Comparison of ENCODE assay signal across 27 cellular contexts in the genomic region with DNA sequence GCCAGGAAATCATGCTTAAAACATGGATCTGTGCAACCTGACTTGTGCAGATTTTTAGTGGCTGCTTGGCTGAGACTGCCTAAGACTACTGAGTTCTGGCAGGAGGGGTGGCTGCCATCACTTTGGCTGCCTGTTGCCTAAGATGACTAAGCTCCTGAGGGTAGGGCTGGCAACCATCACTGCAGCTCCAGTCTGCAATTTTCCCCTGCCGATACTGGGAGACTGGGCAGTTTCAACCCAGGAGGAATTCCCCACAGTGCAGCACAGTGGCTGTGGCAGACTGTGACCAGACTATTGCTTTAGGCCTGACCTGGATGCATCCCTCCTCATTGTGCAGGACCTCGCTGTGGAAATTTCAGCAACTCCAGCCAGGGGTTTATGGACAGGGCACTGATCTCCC.
A peak's percentile ranks its signal among the peaks of the same experiment; 100 is the strongest.
DNase-seq lines count a peak whose midpoint lies in the region; ATAC-seq and TF ChIP-seq lines count a peak whose summit lies in the region.
"Had no signal": no experiment of that assay in that cellular context is flagged by ENCODE, and none has a peak within 500 bp of the region (broad histone marks: within the 10 kb centered on the region; RNA-seq: fewer than 3 reads in every experiment).

No MANE protein-coding gene starts in this region.

- peaks cover 3% of the 10 kb centered on the region for H3K9me3 Mint-ChIP-seq in stimulated activated memory B cell treated with anti-CD40 and anti-IgM and Interleukin-4, amounts not matched to agents 10 μg/mL and 1 μg/mL and 100 μg/mL, for 72 hours
- H3K9me3 Mint-ChIP-seq: T-helper 2 cell treated with Interferon-gamma antibody and Interleukin-4, amounts not matched to agents 5 μg/mL and 100 μg/mL, for 36 hours had no signal

- TF ChIP-seq CTCF in fibroblast of the aortic adventitia (IDR thresholded peaks at IDR 0.05; ENCODE audit: insufficient read depth, low read length) = no peak
- TF ChIP-seq CTCF in tibial artery (IDR thresholded peaks at IDR 0.05) = no peak

- H3K27ac ChIP-seq in right cardiac atrium (ENCODE audit: low read length) = no peak overlapping the region
- no peak overlapping the region for H3K27ac ChIP-seq in tibial artery
- H3K27ac ChIP-seq: A549, heart right ventricle, psoas muscle, skin epidermis, stomach, transverse colon, VCaP had no signal

- intact Hi-C loops in right cardiac atrium (cut with DNase I) = no loop called here
- intact Hi-C loops in Right ventricle myocardium superior (cut with DNase I) = no loop called here
- intact Hi-C loops in tibial artery (cut with DNase I; ENCODE audit: low total_unique reads) = no loop called here

- no peak overlapping the region for H3K27ac Mint-ChIP-seq in stimulated activated memory B cell treated with anti-CD40 and anti-IgM and Interleukin-4, amounts not matched to agents 10 μg/mL and 1 μg/mL and 100 μg/mL, for 72 hours
- H3K27ac Mint-ChIP-seq: activated naive CD8-positive, alpha-beta T cell treated with anti-CD3 and anti-CD28 coated beads for 36 hours; T-helper 2 cell treated with Interferon-gamma antibody and Interleukin-4, amounts not matched to agents 5 μg/mL and 100 μg/mL, for 36 hours had no signal

- ATAC-seq in right cardiac atrium (no peak), Right ventricle myocardium superior (ENCODE audit: poor library complexity) (no peak)
- no peak for ATAC-seq in stimulated activated memory B cell treated with anti-CD40 and anti-IgM and Interleukin-4, amounts not matched to agents 10 μg/mL and 1 μg/mL and 100 μg/mL, for 72 hours
- ATAC-seq: A549, heart right ventricle, psoas muscle had no signal

- no peaks in the 10 kb centered on the region for H3K4me1 Mint-ChIP-seq in stimulated activated memory B cell treated with anti-CD40 and anti-IgM and Interleukin-4, amounts not matched to agents 10 μg/mL and 1 μg/mL and 100 μg/mL, for 72 hours
- H3K4me1 Mint-ChIP-seq: activated naive CD8-positive, alpha-beta T cell treated with anti-CD3 and anti-CD28 coated beads for 36 hours; H9 had no signal

- 82% methylated on average over 2 of the region's 2 CpGs for WGBS in right cardiac atrium

- H3K9me3 ChIP-seq in right cardiac atrium (ENCODE audit: control insufficient read depth, low read length) (no peaks in the 10 kb centered on the region), tibial artery (peaks cover 0 to 8% (median 0%) of the 10 kb centered on the region in 3 donors), HAP-1 (peaks cover 3% of the 10 kb centered on the region; the same call in 1 of the 2 replicates)
- H3K9me3 ChIP-seq: A549, psoas muscle had no signal

- DNase-seq in right cardiac atrium (peak in 2 of 3 donors; percentile 6 to 10), Right ventricle myocardium superior (no peak), amniotic epithelial cell (ENCODE audit: low read depth) (peak; percentile 24), fibroblast of the aortic adventitia (ENCODE audit: low read depth) (peak; percentile 68), tibial artery (peak; percentile 24 to 78), HAP-1 (ENCODE audit: low spot score in 2 of 2) (no peak), mesenteric fat pad (ENCODE audit: low spot score) (no peak)
- DNase-seq: activated CD4-positive, alpha-beta T cell treated with anti-CD3 and anti-CD28 coated beads for 48 hours; activated CD8-positive, alpha-beta memory T cell treated with anti-CD3 and anti-CD28 coated beads for 24 hours; activated effector memory CD4-positive, alpha-beta T cell treated with anti-CD3 and anti-CD28 coated beads, Interleukin-2, amount 50 U/mL, for 16 hours; activated naive CD8-positive, alpha-beta T cell treated with anti-CD3 and anti-CD28 coated beads for 36 hours; dermis blood vessel endothelial cell; H9; heart right ventricle; KBM-7; NCI-H146; NCI-H446 treated with DMSO at 0.1 percent for 48 hours; nucleus accumbens; psoas muscle; stimulated activated CD8-positive, alpha-beta memory T cell treated with anti-CD3 and anti-CD28 coated beads, Interleukin-4, amount 100 ng/mL, for 48 hours; stomach; transverse colon had no signal

- no peaks in the 10 kb centered on the region for H3K36me3 ChIP-seq in tibial artery
- no peaks in the 10 kb centered on the region for H3K36me3 ChIP-seq in HAP-1 (replicated peaks)
- H3K36me3 ChIP-seq: heart right ventricle, stomach, transverse colon had no signal

- H3K4me3 ChIP-seq in right cardiac atrium (ENCODE audit: low read length) (no peak overlapping the region), fibroblast of the aortic adventitia (ENCODE audit: low read depth, low read length) (no peak overlapping the region), tibial artery (no peak overlapping the region), HAP-1 (no peak overlapping the region)
- H3K4me3 ChIP-seq: A549, heart right ventricle, psoas muscle, skin epidermis, stomach, transverse colon had no signal

- H3K4me1 ChIP-seq in right cardiac atrium (ENCODE audit: control insufficient read depth, insufficient read depth, low read length) (no peaks in the 10 kb centered on the region), tibial artery (peaks cover 0 to 9% (median 1%) of the 10 kb centered on the region in 4 donors), HAP-1 (no peaks in the 10 kb centered on the region)
- H3K4me1 ChIP-seq: A549, heart right ventricle, psoas muscle, stomach, transverse colon had no signal

- no peak overlapping the region for H3K4me3 Mint-ChIP-seq in stimulated activated memory B cell treated with anti-CD40 and anti-IgM and Interleukin-4, amounts not matched to agents 10 μg/mL and 1 μg/mL and 100 μg/mL, for 72 hours
- H3K4me3 Mint-ChIP-seq: activated naive CD8-positive, alpha-beta T cell treated with anti-CD3 and anti-CD28 coated beads for 36 hours; H9; T-helper 2 cell treated with Interferon-gamma antibody and Interleukin-4, amounts not matched to agents 5 μg/mL and 100 μg/mL, for 36 hours had no signal

- H3K36me3 Mint-ChIP-seq in stimulated activated memory B cell treated with anti-CD40 and anti-IgM and Interleukin-4, amounts not matched to agents 10 μg/mL and 1 μg/mL and 100 μg/mL, for 72 hours = no peaks in the 10 kb centered on the region
- H3K36me3 Mint-ChIP-seq: activated naive CD8-positive, alpha-beta T cell treated with anti-CD3 and anti-CD28 coated beads for 36 hours had no signal

- no peaks in the 10 kb centered on the region for H3K27me3 ChIP-seq in right cardiac atrium (ENCODE audit: control insufficient read depth, insufficient read depth)
- no peaks in the 10 kb centered on the region for H3K27me3 ChIP-seq in tibial artery
- H3K27me3 ChIP-seq in HAP-1 (ENCODE audit: low read depth) = no peaks in the 10 kb centered on the region
- H3K27me3 ChIP-seq: heart right ventricle, stomach, transverse colon had no signal

- no peaks in the 10 kb centered on the region for H3K27me3 Mint-ChIP-seq in stimulated activated memory B cell treated with anti-CD40 and anti-IgM and Interleukin-4, amounts not matched to agents 10 μg/mL and 1 μg/mL and 100 μg/mL, for 72 hours

- in situ Hi-C loops in HAP-1 (cut with MboI; ENCODE audit: low sequenced_read_pairs) = no loop called here

Comparison
In these comparisons a context has a peak if more than half of its experiments do, and no peak if none do; other contexts are left out.
1. DNase-seq: peak in right cardiac atrium (2 of 3), amniotic epithelial cell (single experiment), fibroblast of the aortic adventitia (single experiment) and tibial artery (2 of 2); none in Right ventricle myocardium superior (single experiment), HAP-1 (0 of 2) and mesenteric fat pad (single experiment).